Comparison of ENCODE assay signal across 20 cellular contexts in the genomic region with DNA sequence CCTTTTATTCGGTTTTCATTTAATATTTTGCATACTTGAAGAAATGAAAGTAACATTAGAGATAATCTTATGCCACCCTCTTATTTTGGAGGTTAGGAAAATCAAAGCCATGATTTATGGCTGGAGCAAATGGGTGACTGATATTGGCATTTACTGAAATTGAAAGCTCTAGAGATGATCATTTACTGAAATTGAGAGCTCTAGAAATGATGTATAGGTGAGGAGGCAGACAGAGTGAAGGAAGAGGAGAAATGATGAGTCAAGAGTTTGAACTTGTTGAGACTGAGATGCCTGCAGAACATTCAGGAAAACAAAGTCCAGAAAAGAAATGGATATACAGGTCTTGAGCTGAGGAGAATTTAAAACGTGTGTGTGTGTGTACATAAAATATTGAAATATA.
DNase-seq lines count a peak whose midpoint lies in the region; ATAC-seq and TF ChIP-seq lines count a peak whose summit lies in the region.
"Had no signal": no experiment of that assay in that cellular context is flagged by ENCODE, and none has a peak within 500 bp of the region (broad histone marks: within the 10 kb centered on the region; RNA-seq: fewer than 3 reads in every experiment).

No MANE protein-coding gene starts in this region.

- no peak overlapping the region for H3K9ac ChIP-seq in smooth muscle cell (ENCODE audit: low read depth)

- peaks cover 33% of the 10 kb centered on the region for H3K4me1 ChIP-seq in cardiac muscle cell (ENCODE audit: low read depth)
- peaks cover 0 to 26% (median 0%) of the 10 kb centered on the region in 12 donors for H3K4me1 ChIP-seq in heart left ventricle
- peaks cover 17% of the 10 kb centered on the region for H3K4me1 ChIP-seq in smooth muscle cell (ENCODE audit: low read depth)

- H3K27me3 ChIP-seq in cardiac muscle cell (no peaks in the 10 kb centered on the region), heart left ventricle (no peaks in the 10 kb centered on the region), smooth muscle cell (ENCODE audit: low read depth) (no peaks in the 10 kb centered on the region)
- H3K27me3 ChIP-seq: MG63 had no signal

- H3K4me2 ChIP-seq in smooth muscle cell = peak overlapping the region; percentile 20
- H3K4me2 ChIP-seq: PC-9 had no signal

- DNase-seq in activated CD4-positive, alpha-beta T cell treated with anti-CD3 and anti-CD28 coated beads, Interleukin-2, amount 10 ng/mL, durations not matched to agents 24 days and 14 days = no peak
- no peak for DNase-seq in activated CD4-positive, alpha-beta T cell treated with anti-CD3 and anti-CD28 coated beads, Interleukin-2, amount 10 ng/mL, durations not matched to agents 7 days and 5 days
- DNase-seq in cardiac muscle cell (ENCODE audit: low read depth in 1 of 2, low spot score in 1 of 2) (no peak), heart left ventricle (no peak), smooth muscle cell (lab: John Stamatoyannopoulos, UW; ENCODE audit: unreplicated experiment) (no peak), GM13976 (ENCODE audit: low spot score) (no peak)
- DNase-seq in stimulated activated CD4-positive, alpha-beta T cell treated with anti-CD3 and anti-CD28 coated beads, Interleukin-2, amount 100 ng/mL, for 24 hours = no peak
- DNase-seq: 8988T, DMS79 treated with DMSO at 0.1 percent for 48 hours, H9, Kasumi-1, MG63, NCI-H1048, NCI-H1436, NCI-H1930, NCI-H345, NCI-H526, PC-9 had no signal

- TF ChIP-seq CTCF in cardiac muscle cell (IDR thresholded peaks at IDR 0.05; ENCODE audit: low read depth, low read length) (no peak), heart left ventricle (IDR thresholded peaks at IDR 0.05) (no peak), smooth muscle cell (IDR thresholded peaks at IDR 0.05; ENCODE audit: borderline replicate concordance, insufficient read depth, poor library complexity, severe bottlenecking) (no peak), GM13976 (IDR thresholded peaks at IDR 0.05; ENCODE audit: borderline replicate concordance, control extremely low read depth, extremely low read depth, insufficient read depth, missing control alignments) (no peak)

- peaks cover 10% of the 10 kb centered on the region for H3F3A ChIP-seq in smooth muscle cell (ENCODE audit: low read depth)

- H3K4me1 Mint-ChIP-seq in activated CD4-positive, alpha-beta T cell treated with anti-CD3 and anti-CD28 coated beads, Interleukin-2, amount 10 ng/mL, durations not matched to agents 24 days and 14 days = peaks cover 30% of the 10 kb centered on the region
- peaks cover 20% of the 10 kb centered on the region for H3K4me1 Mint-ChIP-seq in activated CD4-positive, alpha-beta T cell treated with anti-CD3 and anti-CD28 coated beads, Interleukin-2, amount 10 ng/mL, durations not matched to agents 7 days and 5 days
- H3K4me1 Mint-ChIP-seq: CD14-positive monocyte, H9 had no signal

- 75 to 88% (median 78%) methylated on average over 2 of the region's 2 CpGs for WGBS in heart left ventricle, 4 donors
- 79% methylated on average over 2 of the region's 2 CpGs for whole genome bisulfite sequencing in smooth muscle cell (ENCODE audit: low lambda C conversion rate)

- no peaks in the 10 kb centered on the region for H3K9me3 ChIP-seq in cardiac muscle cell (ENCODE audit: low read depth)
- H3K9me3 ChIP-seq in heart left ventricle = no peaks in the 10 kb centered on the region
- H3K9me3 ChIP-seq in smooth muscle cell (replicated peaks; ENCODE audit: low read depth) = no peaks in the 10 kb centered on the region
- H3K9me3 ChIP-seq: MG63 had no signal

- CTCF ChIA-PET in activated CD4-positive, alpha-beta T cell treated with anti-CD3 and anti-CD28 coated beads, Interleukin-2, amount 10 ng/mL, durations not matched to agents 7 days and 5 days (lab: Charles Lee) = interaction anchor here (1.0 kb wide), 1 partner anchor 60 kb away, joined by 3 read pairs; no protein-coding TSS in a partner anchor

- no peak overlapping the region for H2AFZ ChIP-seq in smooth muscle cell (ENCODE audit: low read depth)
- H2AFZ ChIP-seq: PC-9 had no signal

- no peak for TF ChIP-seq POLR2A in heart left ventricle (IDR thresholded peaks at IDR 0.05)

- no peak overlapping the region for H3K4me3 ChIP-seq in cardiac muscle cell
- no peak overlapping the region for H3K4me3 ChIP-seq in heart left ventricle
- no peak overlapping the region for H3K4me3 ChIP-seq in smooth muscle cell
- H3K4me3 ChIP-seq: MG63, PC-9 had no signal

- POLR2A ChIA-PET in activated CD4-positive, alpha-beta T cell treated with anti-CD3 and anti-CD28 coated beads, Interleukin-2, amount 10 ng/mL, durations not matched to agents 7 days and 5 days (lab: Charles Lee) = no interaction called here

- peak overlapping the region; percentile 1 for H3K27ac Mint-ChIP-seq in activated CD4-positive, alpha-beta T cell treated with anti-CD3 and anti-CD28 coated beads, Interleukin-2, amount 10 ng/mL, durations not matched to agents 24 days and 14 days
- no peak overlapping the region for H3K27ac Mint-ChIP-seq in activated CD4-positive, alpha-beta T cell treated with anti-CD3 and anti-CD28 coated beads, Interleukin-2, amount 10 ng/mL, durations not matched to agents 7 days and 5 days
- H3K27ac Mint-ChIP-seq: CD14-positive monocyte, H9 had no signal

- no peaks in the 10 kb centered on the region for H3K79me2 ChIP-seq in smooth muscle cell (ENCODE audit: low read depth)

- no peaks in the 10 kb centered on the region for H3K27me3 Mint-ChIP-seq in activated CD4-positive, alpha-beta T cell treated with anti-CD3 and anti-CD28 coated beads, Interleukin-2, amount 10 ng/mL, durations not matched to agents 24 days and 14 days
- H3K27me3 Mint-ChIP-seq in activated CD4-positive, alpha-beta T cell treated with anti-CD3 and anti-CD28 coated beads, Interleukin-2, amount 10 ng/mL, durations not matched to agents 7 days and 5 days = no peaks in the 10 kb centered on the region

- H3K27ac ChIP-seq in cardiac muscle cell (peak overlapping the region; percentile 87), heart left ventricle (no peak overlapping the region), smooth muscle cell (ENCODE audit: low read depth) (no peak overlapping the region)
- H3K27ac ChIP-seq: PC-9 had no signal

- H3K9me3 Mint-ChIP-seq in activated CD4-positive, alpha-beta T cell treated with anti-CD3 and anti-CD28 coated beads, Interleukin-2, amount 10 ng/mL, durations not matched to agents 24 days and 14 days = peaks cover 14% of the 10 kb centered on the region
- peaks cover 5% of the 10 kb centered on the region for H3K9me3 Mint-ChIP-seq in activated CD4-positive, alpha-beta T cell treated with anti-CD3 and anti-CD28 coated beads, Interleukin-2, amount 10 ng/mL, durations not matched to agents 7 days and 5 days

- intact Hi-C loops in activated CD4-positive, alpha-beta T cell treated with anti-CD3 and anti-CD28 coated beads, Interleukin-2, amount 10 ng/mL, durations not matched to agents 24 days and 14 days (cut with micrococcal nuclease) = loop anchor here (1.0 to 10.0 kb wide), 4 partner anchors 57 to 460 kb away; a partner anchor contains a TSS
- intact Hi-C loops in heart left ventricle (cut with DNase I) = no loop called here

- no peaks in the 10 kb centered on the region for H3K36me3 ChIP-seq in cardiac muscle cell
- H3K36me3 ChIP-seq in heart left ventricle = no peaks in the 10 kb centered on the region
- no peaks in the 10 kb centered on the region for H3K36me3 ChIP-seq in smooth muscle cell (ENCODE audit: low read depth)
- H3K36me3 ChIP-seq: MG63 had no signal

- peak overlapping the region; percentile 6 for H3K4me3 Mint-ChIP-seq in activated CD4-positive, alpha-beta T cell treated with anti-CD3 and anti-CD28 coated beads, Interleukin-2, amount 10 ng/mL, durations not matched to agents 24 days and 14 days
- no peak overlapping the region for H3K4me3 Mint-ChIP-seq in activated CD4-positive, alpha-beta T cell treated with anti-CD3 and anti-CD28 coated beads, Interleukin-2, amount 10 ng/mL, durations not matched to agents 7 days and 5 days
- H3K4me3 Mint-ChIP-seq: CD14-positive monocyte, H9 had no signal

- no peak for ATAC-seq in heart left ventricle
- ATAC-seq in HG02973 (IDR thresholded peaks at IDR 0.05; ENCODE audit: unreplicated experiment) = no peak

- H4K20me1 ChIP-seq in smooth muscle cell (ENCODE audit: low read depth) = no peaks in the 10 kb centered on the region

- H3K36me3 Mint-ChIP-seq in activated CD4-positive, alpha-beta T cell treated with anti-CD3 and anti-CD28 coated beads, Interleukin-2, amount 10 ng/mL, durations not matched to agents 24 days and 14 days (ENCODE audit: low read depth) = peaks cover 32% of the 10 kb centered on the region
- H3K36me3 Mint-ChIP-seq in activated CD4-positive, alpha-beta T cell treated with anti-CD3 and anti-CD28 coated beads, Interleukin-2, amount 10 ng/mL, durations not matched to agents 7 days and 5 days (ENCODE audit: low read depth) = peaks cover 23% of the 10 kb centered on the region
- H3K36me3 Mint-ChIP-seq: CD14-positive monocyte had no signal

- in situ Hi-C loops in GM13976 (cut with MboI; ENCODE audit: low sequenced_read_pairs, unreplicated experiment) = no loop called here
